Comparison of ENCODE assay signal across 8 cellular contexts in genomic region chr1:212477014-212477679, GRCh38. TPM values are rescaled to one million over a fixed set of nuclear protein-coding genes. Genes with fewer than 3 reads are reported as not detected.
A peak's percentile ranks its signal among the peaks of the same experiment; 100 is the strongest.
DNase-seq lines count a peak whose midpoint lies in the region; ATAC-seq, FAIRE-seq and TF ChIP-seq lines count a peak whose summit lies in the region.

No MANE protein-coding gene starts in this region.

- H3K4me1 ChIP-seq in A549: peaks cover 21% of the 10 kb centered on the region
- no peaks in the 10 kb centered on the region for H3K4me1 ChIP-seq in astrocyte (ENCODE audit: insufficient read depth, low read length)
- peaks cover 0 to 2% of the 10 kb centered on the region in 2 donors for H3K4me1 ChIP-seq in small intestine (ENCODE audit: control insufficient read depth in 2 of 2, insufficient read depth in 1 of 2, low read depth in 1 of 2, low read length in 1 of 2)

- no peak overlapping the region for H3K4me3 Mint-ChIP-seq in astrocyte (ENCODE audit: unreplicated experiment)

- no peak for TF ChIP-seq POLR2A in A549 (IDR thresholded peaks at IDR 0.05; ENCODE audit: low read length)

- H3K27ac Mint-ChIP-seq in astrocyte (ENCODE audit: unreplicated experiment): peak overlapping the region; percentile 69

- no peaks in the 10 kb centered on the region for H3K79me2 ChIP-seq in astrocyte (ENCODE audit: insufficient read depth, low read length)

- H3K36me3 ChIP-seq in astrocyte (ENCODE audit: insufficient read depth, low read length) (no peaks in the 10 kb centered on the region), small intestine (ENCODE audit: control insufficient read depth in 2 of 2, insufficient read depth in 2 of 2, low read length in 2 of 2) (no peaks in the 10 kb centered on the region)

- H3K27ac ChIP-seq in A549: peak overlapping the region; percentile 33 to 72; a peak in 5 of 6 replicates
- H3K27ac ChIP-seq in astrocyte (ENCODE audit: low read depth, low read length): no peak overlapping the region
- H3K27ac ChIP-seq in small intestine (ENCODE audit: low read depth in 1 of 2, low read length in 1 of 2): peak overlapping the region in 1 of 2 donors; percentile 69

- 29% methylated on average over 12 of the region's 12 CpGs for WGBS in A549 (ENCODE audit: missing lambda C conversion rate)
- 16 to 29% (median 23%) methylated on average over 12 of the region's 12 CpGs for WGBS in small intestine, 3 donors

- peak; percentile 87 for TF ChIP-seq CTCF in A549 (IDR thresholded peaks at IDR 0.05)
- TF ChIP-seq CTCF in astrocyte (IDR thresholded peaks at IDR 0.05; ENCODE audit: insufficient read depth, low read depth, low read length): peak; percentile 94

- no peak overlapping the region for H2AFZ ChIP-seq in astrocyte (ENCODE audit: low read depth, low read length)

- CTCF ChIA-PET in A549 (lab: Yijun Ruan, JAX): interaction anchor here (0.5 to 4.3 kb wide), 76 partner anchors 8 to 847 kb away, joined by 3 to 66 read pairs (median 5); partner anchors contain the start of genes ATF3 and BATF3

- H3K4me3 ChIP-seq in A549: no peak overlapping the region
- no peak overlapping the region for H3K4me3 ChIP-seq in astrocyte (ENCODE audit: insufficient read depth, low read depth, low read length)
- H3K4me3 ChIP-seq in small intestine (ENCODE audit: low read depth in 1 of 2, low read length in 2 of 2): no peak overlapping the region

- POLR2A ChIA-PET in A549 (lab: Yijun Ruan, JAX): interaction anchor here (0.6 to 4.3 kb wide), 6 partner anchors 12 to 141 kb away, joined by 3 to 72 read pairs (median 4); partner anchors contain the start of gene ATF3

- H3K9me3 ChIP-seq in A549 (no peaks in the 10 kb centered on the region), astrocyte (ENCODE audit: insufficient read depth, low read depth, low read length) (no peaks in the 10 kb centered on the region), small intestine (ENCODE audit: control insufficient read depth, low read depth) (no peaks in the 10 kb centered on the region)

- H3K4me2 ChIP-seq in A549 (peak overlapping the region; percentile 41; the same call in 2 of the 3 replicates), astrocyte (ENCODE audit: low read length) (no peak overlapping the region)

- H3K27me3 Mint-ChIP-seq in astrocyte (ENCODE audit: low read depth, unreplicated experiment): peaks cover 5% of the 10 kb centered on the region

- no peaks in the 10 kb centered on the region for H3K36me3 Mint-ChIP-seq in astrocyte (ENCODE audit: low read depth, unreplicated experiment)

- FAIRE-seq in A549 (lab: Jason Lieb, UNC) (peak; percentile 95), astrocyte (lab: Jason Lieb, UNC) (no peak), small intestine (lab: Jason Lieb, UNC) (no peak)

- no peaks in the 10 kb centered on the region for H3K9me3 Mint-ChIP-seq in astrocyte (ENCODE audit: unreplicated experiment)

- peak; percentile 93 to 95 for ATAC-seq in A549
- peak; percentile 97 for ATAC-seq in GM18517 (IDR thresholded peaks at IDR 0.05; ENCODE audit: unreplicated experiment)
- ATAC-seq in HG02981 (IDR thresholded peaks at IDR 0.05; ENCODE audit: unreplicated experiment): peak; percentile 88

- no peak for TF ChIP-seq EP300 in A549 (IDR thresholded peaks at IDR 0.05)

- H3K9ac ChIP-seq in astrocyte (ENCODE audit: low read length): no peak overlapping the region

- no peaks in the 10 kb centered on the region for H4K20me1 ChIP-seq in astrocyte (ENCODE audit: insufficient read depth, low read length)

- peaks cover 3% of the 10 kb centered on the region for H3K4me1 Mint-ChIP-seq in astrocyte (ENCODE audit: low read depth, unreplicated experiment)

- H3K27me3 ChIP-seq in astrocyte (ENCODE audit: insufficient read depth, low read length): peaks cover 2% of the 10 kb centered on the region
- no peaks in the 10 kb centered on the region for H3K27me3 ChIP-seq in small intestine (ENCODE audit: control insufficient read depth in 2 of 2, insufficient read depth in 2 of 2, low read length in 2 of 2)

- peak; percentile 95 for TF ChIP-seq RAD21 in A549 (conservative IDR thresholded peaks at IDR 0.05 in 1 of 2, IDR thresholded peaks at IDR 0.05 in 1 of 2)

- DNase-seq in A549 (ENCODE audit: low read depth in 1 of 2, low spot score in 1 of 2) (peak; percentile 81 to 90), NCI-H2081 treated with DMSO at 0.1 percent for 48 hours (lab: John Stamatoyannopoulos, UW) (peak; percentile 81), T1000 (lab: John Stamatoyannopoulos, UW) (peak; percentile 83), astrocyte (ENCODE audit: low read depth) (peak; percentile 57), hepatic stellate cell (ENCODE audit: low spot score) (peak; percentile 84), small intestine (peak; percentile 92)

TF ChIP-seq in A549, 52 proteins besides CTCF, POLR2A, EP300 and RAD21 (continues in another document):
- no peak for TF ChIP-seq CBX8 (IDR thresholded peaks at IDR 0.05)
- no peak for TF ChIP-seq ZC3H11A (IDR thresholded peaks at IDR 0.05)
- no peak for TF ChIP-seq KDM5A (IDR thresholded peaks at IDR 0.05)
- no peak for TF ChIP-seq HMGXB4 (CRISPR knock-in tag; IDR thresholded peaks at IDR 0.05; ENCODE audit: borderline replicate concordance)
- TF ChIP-seq ESRRA (IDR thresholded peaks at IDR 0.05; ENCODE audit: borderline replicate concordance, low read length): 0 out of 2 replicates have a peak, but pooled peaks have one; percentile 10
- TF ChIP-seq HOXB5 (CRISPR knock-in tag; IDR thresholded peaks at IDR 0.05): peak; percentile 97
- TF ChIP-seq JUN (IDR thresholded peaks at IDR 0.05): peak in 1 of 2 experiments; percentile 34; a peak in 1 of 5 replicates
- peak; percentile 99 for TF ChIP-seq ZSCAN20 (CRISPR knock-in tag; IDR thresholded peaks at IDR 0.05)
- no peak for TF ChIP-seq EHMT2 (IDR thresholded peaks at IDR 0.05; ENCODE audit: low read depth)
- no peak for TF ChIP-seq CHD2 (IDR thresholded peaks at IDR 0.05; ENCODE audit: low read length, partially characterized antibody)
- no peak for TF ChIP-seq USF2 (IDR thresholded peaks at IDR 0.05)
- peak; percentile 98 for TF ChIP-seq ATOH8 (CRISPR knock-in tag; IDR thresholded peaks at IDR 0.05; ENCODE audit: low read depth)
- no peak for TF ChIP-seq MYC (IDR thresholded peaks at IDR 0.05; ENCODE audit: borderline replicate concordance, low read length)
- no peak for TF ChIP-seq NFE2L2 (conservative IDR thresholded peaks at IDR 0.05; ENCODE audit: low read length)
- no peak for TF ChIP-seq KDM1A (IDR thresholded peaks at IDR 0.05; ENCODE audit: low read depth)
- 0 out of 2 replicates have a peak, but pooled peaks have one; percentile 38 for TF ChIP-seq MAX (IDR thresholded peaks at IDR 0.05)
- peak; percentile 85 for TF ChIP-seq HOXA7 (CRISPR knock-in tag; IDR thresholded peaks at IDR 0.05)
- peak; percentile 95 for TF ChIP-seq EHF (CRISPR knock-in tag; IDR thresholded peaks at IDR 0.05)
- TF ChIP-seq HEYL (CRISPR knock-in tag; IDR thresholded peaks at IDR 0.05): peak; percentile 96
- TF ChIP-seq FOXS1 (CRISPR knock-in tag; IDR thresholded peaks at IDR 0.05): peak; percentile 95
- no peak; the same call in 1 of the 2 replicates for TF ChIP-seq ZNF302 (CRISPR knock-in tag; IDR thresholded peaks at IDR 0.05)
- TF ChIP-seq BHLHE40 (IDR thresholded peaks at IDR 0.05; ENCODE audit: low read depth, low read length): no peak

RNA-seq across cellular contexts. Expression of gene NENF, which starts 44.4 kb away (rescaled TPM):
- 83.9 and 90.5 TPM in 2 replicates for polyA plus RNA-seq in A549 (2011; rRNA removed)
- 98.4 and 99.7 TPM in 2 replicates for polyA plus RNA-seq in A549 (2012; cell fraction: cytosol; rRNA removed)
- 30.7 and 43.2 TPM in 2 replicates for polyA plus RNA-seq in A549 (2012; cell fraction: nucleus; rRNA removed)
- polyA plus RNA-seq in A549 (2017; fragmentation: RNase III; extraction: RNeasy Plus Mini Kit Qiagen cat#74134 plus additional on column Dnase treatment): 50.8 to 56.4 TPM (median 55.3 TPM) in 3 replicates
- polyA minus RNA-seq in A549 (2011; rRNA and poly(A)+ RNA removed): 21.9 and 29.3 TPM in 2 replicates
- 34.4 and 38.8 TPM in 2 replicates for total RNA-seq in astrocyte
- 10 to 100 TPM; 17.7 to 62.6 (median 36.5) TPM for polyA plus RNA-seq in small intestine
